In the genomic region with DNA sequence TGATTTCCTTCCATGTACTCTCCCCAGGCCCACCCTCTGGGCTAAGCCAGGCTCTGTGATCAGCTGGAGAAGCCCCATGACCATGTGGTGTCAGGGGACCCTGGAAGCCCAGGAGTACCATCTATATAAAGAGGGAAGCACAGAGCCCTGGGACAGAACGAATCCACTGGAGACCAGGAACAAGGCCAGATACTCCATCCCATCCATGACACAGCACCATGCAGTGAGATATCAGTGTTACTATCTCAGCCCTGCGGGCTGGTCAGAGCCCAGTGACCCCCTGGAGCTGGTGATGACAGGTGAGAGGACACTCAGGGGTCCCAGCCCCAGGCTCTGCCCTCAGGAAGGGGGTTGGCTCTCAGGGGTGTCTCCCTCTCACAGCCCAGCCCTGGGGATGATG, we compare ENCODE assay signal across 33 cellular contexts. TPM values are rescaled to one million over a fixed set of nuclear protein-coding genes. Genes with fewer than 3 reads are reported as not detected.
"Had no signal": no experiment of that assay in that cellular context is flagged by ENCODE, and none has a peak within 500 bp of the region (broad histone marks: within the 10 kb centered on the region; RNA-seq: fewer than 3 reads in every experiment).

No MANE protein-coding gene starts in this region.

- H3K27me3 Mint-ChIP-seq: progenitor cell of endocrine pancreas had no signal

- H3K27ac ChIP-seq: hepatocyte, lower lobe of right lung, ovary, right atrium auricular region, right lobe of liver, stomach, testis, tibial artery, vagina had no signal

- DNase-seq: kidney glomerular epithelial cell; left cardiac atrium; lower lobe of right lung; mammary epithelial cell; mesenchymal stem cell; naive thymus-derived CD8-positive, alpha-beta T cell; ovary; right lobe of liver; stimulated activated CD4-positive, alpha-beta T cell treated with anti-CD3 and anti-CD28 coated beads, Interleukin-1b, Interleukin-23, amount 100 ng/mL, for 48 hours; stimulated activated CD4-positive, alpha-beta T cell treated with anti-CD3 and anti-CD28 coated beads, Interleukin-2, amount 100 ng/mL, for 48 hours; stimulated activated CD4-positive, alpha-beta T cell treated with anti-CD3 and anti-CD28 coated beads, Interleukin-4, amount 100 ng/mL, for 4 hours; stimulated activated CD8-positive, alpha-beta memory T cell treated with anti-CD3 and anti-CD28 coated beads, Interleukin-4, amount 100 ng/mL, for 48 hours; stimulated activated naive B cell treated with anti-CD40 and anti-IgM and Interleukin-4, amounts not matched to agents 10 μg/mL and 1 μg/mL and 100 μg/mL, for 72 hours; stimulated activated naive CD8-positive, alpha-beta T cell treated with anti-CD3 and anti-CD28 coated beads, Interleukin-15, Interleukin-2, amounts not matched to agents 100 U/mL and 50 U/mL, for 24 hours; stomach; testis; tibial artery; trophoblast cell had no signal

- H3K4me3 ChIP-seq: hepatocyte, lower lobe of right lung, ovary, right atrium auricular region, right lobe of liver, smooth muscle cell, stomach, testis, tibial artery, vagina had no signal

- H3K36me3 Mint-ChIP-seq: stimulated activated naive B cell treated with anti-CD40 and anti-IgM and Interleukin-4, amounts not matched to agents 10 μg/mL and 1 μg/mL and 100 μg/mL, for 72 hours had no signal

- H3K27me3 ChIP-seq: hepatocyte, ovary, right atrium auricular region, right lobe of liver, testis, vagina had no signal

- H3K4me1 ChIP-seq: lower lobe of right lung, right atrium auricular region, right lobe of liver, stomach, testis, tibial artery, vagina had no signal

- H3K4me2 ChIP-seq: hepatocyte, smooth muscle cell had no signal

- ATAC-seq: left cardiac atrium; left lobe of liver; naive thymus-derived CD8-positive, alpha-beta T cell; stimulated activated naive B cell treated with anti-CD40 and anti-IgM and Interleukin-4, amounts not matched to agents 10 μg/mL and 1 μg/mL and 100 μg/mL, for 72 hours had no signal

- H3K27ac Mint-ChIP-seq: naive thymus-derived CD8-positive, alpha-beta T cell; progenitor cell of endocrine pancreas; stimulated activated naive B cell treated with anti-CD40 and anti-IgM and Interleukin-4, amounts not matched to agents 10 μg/mL and 1 μg/mL and 100 μg/mL, for 72 hours had no signal

- H3K9me3 ChIP-seq: lower lobe of right lung, right atrium auricular region, right lobe of liver, testis, tibial artery, vagina had no signal

- H3K36me3 ChIP-seq: lower lobe of right lung, ovary, right atrium auricular region, right lobe of liver, stomach, tibial artery, vagina had no signal

- H3K4me3 Mint-ChIP-seq: naive thymus-derived CD8-positive, alpha-beta T cell; stimulated activated naive B cell treated with anti-CD40 and anti-IgM and Interleukin-4, amounts not matched to agents 10 μg/mL and 1 μg/mL and 100 μg/mL, for 72 hours had no signal

- FAIRE-seq: keratinocyte had no signal

RNA-seq across cellular contexts. Expression of a gene that starts 27.5 kb away (rescaled TPM):
- total RNA-seq: hepatocyte; left cardiac atrium; left lobe of liver; lower lobe of right lung; mammary epithelial cell; mucosa of gallbladder; naive thymus-derived CD8-positive, alpha-beta T cell; omental fat pad; ovary; progenitor cell of endocrine pancreas; pulmonary artery endothelial cell; renal cortical epithelial cell; right atrium auricular region; right lobe of liver; skeletal muscle tissue; smooth muscle cell; stomach; testis; ureter; vagina had no signal
- polyA plus RNA-seq: hepatocyte; keratinocyte; liver; mammary epithelial cell; naive thymus-derived CD8-positive, alpha-beta T cell; neural cell; ovary; smooth muscle cell; stomach had no signal

RNA-seq across cellular contexts. Expression of a gene that starts 34.0 kb away (rescaled TPM):
- total RNA-seq: hepatocyte, mammary epithelial cell, progenitor cell of endocrine pancreas, pulmonary artery endothelial cell, renal cortical epithelial cell, smooth muscle cell had no signal
- polyA plus RNA-seq: hepatocyte; keratinocyte; mammary epithelial cell; naive thymus-derived CD8-positive, alpha-beta T cell; neural cell; smooth muscle cell had no signal

RNA-seq across cellular contexts. Expression of a gene that starts 41.5 kb away (rescaled TPM):
- total RNA-seq: hepatocyte, left cardiac atrium, left lobe of liver, liver, mammary epithelial cell, mucosa of gallbladder, omental fat pad, ovary, progenitor cell of endocrine pancreas, pulmonary artery endothelial cell, renal cortical epithelial cell, right atrium auricular region, right lobe of liver, skeletal muscle tissue, smooth muscle cell, stomach, testis, ureter, vagina had no signal
- polyA plus RNA-seq: hepatocyte, keratinocyte, mammary epithelial cell, neural cell, smooth muscle cell, stomach had no signal
